8 cellular contexts compared by ENCODE assay signal in genomic region chr17:81870155-81870977, GRCh38. TPM values are rescaled to one million over a fixed set of nuclear protein-coding genes. Genes with fewer than 3 reads are reported as not detected.
DNase-seq lines count a peak whose midpoint lies in the region; ATAC-seq and TF ChIP-seq lines count a peak whose summit lies in the region.

No MANE protein-coding gene starts in this region.

- H3K9me3 Mint-ChIP-seq in immature natural killer cell: no peaks in the 10 kb centered on the region

- H3K9me3 ChIP-seq in Panc1 (ENCODE audit: control insufficient read depth, insufficient read depth, low read depth, low read length): no peaks in the 10 kb centered on the region

- H3K27ac Mint-ChIP-seq in immature natural killer cell: peak overlapping the region; percentile 88 to 95 (median 90)

- peaks cover 53% of the 10 kb centered on the region for H3K4me1 ChIP-seq in Panc1 (ENCODE audit: control insufficient read depth, insufficient read depth, low read length)

- H3K4me3 Mint-ChIP-seq in immature natural killer cell: peak overlapping the region; percentile 82 to 87 (median 85)

- peak overlapping the region; percentile 98 for H3K27ac ChIP-seq in Panc1 (ENCODE audit: low read length)

- intact Hi-C loops in Panc1 (cut with micrococcal nuclease; ENCODE audit: unreplicated experiment): no loop called here

- H3K36me3 ChIP-seq in Panc1 (ENCODE audit: control insufficient read depth, insufficient read depth, low read length): peaks cover 9% of the 10 kb centered on the region; the same call in 1 of the 2 replicates

- H3K4me3 ChIP-seq in Panc1 (ENCODE audit: low read depth in 2 of 2, low read length in 2 of 2): peak overlapping the region; percentile 77 to 93
- peak overlapping the region; percentile 81 for H3K4me3 ChIP-seq in astrocyte of the spinal cord (ENCODE audit: low read depth, low read length)

- POLR2A ChIA-PET in Panc1 (lab: Charles Lee): interaction anchor here (0.6 to 0.9 kb wide), 2 partner anchors 149 to 1241 kb away, joined by 3 read pairs; no protein-coding TSS in a partner anchor

- in situ Hi-C loops in Panc1 (cut with HindIII; ENCODE audit: low pct_unique_long_range_greater_than_20kb, low sequenced_read_pairs): no loop called here
- in situ Hi-C loops in astrocyte of the spinal cord (cut with HindIII; ENCODE audit: low sequenced_read_pairs): no loop called here

- no peak for TF ChIP-seq CTCF in GM10266 (IDR thresholded peaks at IDR 0.05; ENCODE audit: control insufficient read depth, insufficient read depth, low read depth, missing control alignments)
- no peak for TF ChIP-seq CTCF in Panc1 (IDR thresholded peaks at IDR 0.05)
- TF ChIP-seq CTCF in astrocyte of the spinal cord (IDR thresholded peaks at IDR 0.05; ENCODE audit: low read depth, low read length): no peak

- peak; percentile 6 for ATAC-seq in HG02588 (IDR thresholded peaks at IDR 0.05; ENCODE audit: unreplicated experiment)
- peak; percentile 1 for ATAC-seq in Panc1
- ATAC-seq in GM19455 (IDR thresholded peaks at IDR 0.05; ENCODE audit: unreplicated experiment): no peak
- ATAC-seq in GM18868 (IDR thresholded peaks at IDR 0.05; ENCODE audit: unreplicated experiment): no peak

- DNase-seq in GM10266 (ENCODE audit: extremely low spot score) (peak; percentile 66), Panc1 (ENCODE audit: low read depth, low spot score) (no peak), astrocyte of the spinal cord (ENCODE audit: low read depth, low spot score) (peak; percentile 58), immature natural killer cell (peak; percentile 57 to 69 (median 68))
- peak; percentile 62 for DNase-seq in stimulated activated CD4-positive, alpha-beta T cell treated with anti-CD3 and anti-CD28 coated beads, Interleukin-15, amount 100 ng/mL, for 24 hours

- CTCF ChIA-PET in Panc1 (lab: Charles Lee): no interaction called here

- H3K27me3 Mint-ChIP-seq in immature natural killer cell (ENCODE audit: low read depth in 3 of 3): peaks cover 23 to 37% (median 31%) of the 10 kb centered on the region in 3 donors

- peaks cover 0 to 4% (median 0%) of the 10 kb centered on the region in 3 donors for H3K36me3 Mint-ChIP-seq in immature natural killer cell

- peaks cover 21 to 34% of the 10 kb centered on the region in 2 donors for H3K4me1 Mint-ChIP-seq in immature natural killer cell

- H3K27me3 ChIP-seq in Panc1 (ENCODE audit: control insufficient read depth, insufficient read depth, low read length): no peaks in the 10 kb centered on the region

- no TSS peak for BruUV-seq in Panc1 (replicated peaks; lab: Mats Ljungman, UMichigan)

RNA-seq across cellular contexts. Expression of gene ARHGDIA, which starts 0.8 kb away (rescaled TPM):
- total RNA-seq in Panc1 (2021; ENCODE audit: unreplicated experiment): 420 TPM
- 534 TPM for polyA plus RNA-seq in Panc1 (2012; ENCODE audit: insufficient read length)
- 100 to 1,000 TPM; 100 to 245 (median 133) TPM for polyA plus RNA-seq in immature natural killer cell

RNA-seq across cellular contexts. Expression of gene P4HB, which starts 10.0 kb away (rescaled TPM):
- 759 TPM for total RNA-seq in Panc1 (2021; ENCODE audit: unreplicated experiment)
- polyA plus RNA-seq in Panc1 (2012; ENCODE audit: insufficient read length): 1,541 TPM
- polyA plus RNA-seq in immature natural killer cell: 100 to 1,000 TPM; 365 to 534 (median 475) TPM

RNA-seq across cellular contexts. Expression of gene ALYREF, which starts 21.0 kb away (rescaled TPM):
- 253 TPM for total RNA-seq in Panc1 (2021; ENCODE audit: unreplicated experiment)
- polyA plus RNA-seq in Panc1 (2012; ENCODE audit: insufficient read length): 263 TPM
- polyA plus RNA-seq in immature natural killer cell: 10 to 100 TPM; 36.2 to 63.3 (median 40.1) TPM

RNA-seq across cellular contexts. Expression of gene ANAPC11, which starts 21.2 kb away (rescaled TPM):
- total RNA-seq in Panc1 (2021; ENCODE audit: unreplicated experiment): 218 TPM
- polyA plus RNA-seq in Panc1 (2012; ENCODE audit: insufficient read length): 339 TPM
- 100 to 1,000 TPM; 339 to 578 (median 348) TPM for polyA plus RNA-seq in immature natural killer cell

RNA-seq across cellular contexts. Expression of gene NPB, which starts 31.7 kb away (rescaled TPM):
- total RNA-seq in Panc1 (2021; ENCODE audit: unreplicated experiment): 3.9 TPM
- 3.3 TPM for polyA plus RNA-seq in Panc1 (2012; ENCODE audit: insufficient read length)
- not detected for polyA plus RNA-seq in immature natural killer cell

Comparison
In these comparisons a context has a peak if more than half of its experiments do, and no peak if none do; other contexts are left out.
1. ATAC-seq: peak in HG02588 (single experiment) and Panc1 (single experiment); none in GM19455 (single experiment) and GM18868 (single experiment).